8 cellular contexts compared by ENCODE assay signal in the genomic region with DNA sequence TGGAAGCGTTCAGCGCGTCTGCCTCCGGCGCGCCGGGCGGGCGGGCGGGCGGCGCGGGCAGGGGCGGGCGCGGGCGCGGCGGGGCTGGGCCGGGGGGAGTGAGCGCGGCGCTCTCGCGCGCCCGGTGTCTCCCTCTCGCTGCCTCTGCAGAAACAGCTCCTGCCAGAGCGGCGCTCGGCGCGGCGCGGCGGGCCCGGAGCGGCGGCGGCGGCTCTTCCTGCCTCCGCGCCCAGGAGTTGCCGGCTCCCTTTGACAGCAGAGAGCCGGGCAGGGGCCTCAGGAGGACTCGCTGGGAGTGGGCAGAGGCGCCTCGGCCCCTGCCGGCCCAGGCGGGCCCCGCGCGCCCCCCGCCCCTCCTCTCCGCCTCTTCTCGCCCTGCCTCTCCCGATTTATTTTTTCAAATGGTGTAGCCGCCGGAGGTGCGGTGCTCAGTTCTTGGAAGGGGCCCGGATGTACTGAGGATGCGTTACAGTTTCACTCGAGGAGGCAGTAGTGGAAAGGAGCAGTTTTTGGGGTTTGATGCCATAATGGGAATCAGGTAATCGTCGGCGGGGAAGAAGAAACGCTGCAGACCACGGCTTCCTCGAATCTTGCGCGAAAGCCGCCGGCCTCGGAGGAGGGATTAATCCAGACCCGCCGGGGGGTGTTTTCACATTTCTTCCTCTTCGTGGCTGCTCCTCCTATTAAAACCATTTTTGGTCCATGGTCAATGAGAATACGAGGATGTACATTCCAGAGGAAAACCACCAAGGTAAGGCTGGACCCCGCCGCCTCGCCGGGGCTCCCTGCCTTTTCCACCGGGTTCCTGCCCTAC. TPM values are rescaled to one million over a fixed set of nuclear protein-coding genes. Genes with fewer than 3 reads are reported as not detected.
DNase-seq lines count a peak whose midpoint lies in the region; ATAC-seq and TF ChIP-seq lines count a peak whose summit lies in the region.

A gene (plus strand): TSS at position 127 of the 814 bp plus-strand sequence. CDS start 576 bp downstream, at position 703.

- peaks cover 3% of the 10 kb centered on the region for H3K4me1 ChIP-seq in neural progenitor cell
- H3K4me1 ChIP-seq in aorta (ENCODE audit: control insufficient read depth in 1 of 2, insufficient read depth in 2 of 2, low read length in 2 of 2) = no peaks in the 10 kb centered on the region

- peak; percentile 66 for ATAC-seq in aorta (ENCODE audit: low FRiP score)
- no peak for ATAC-seq in HG03097 (IDR thresholded peaks at IDR 0.05; ENCODE audit: low FRiP score, unreplicated experiment)

- WGBS in aorta, 2 donors = 1% methylated on average over 62 to 83 of the region's 83 CpGs

- no peak within 1 kb of the TSS for H3K9ac ChIP-seq in neural progenitor cell

- H3K4me3 Mint-ChIP-seq in glutamatergic neuron (ENCODE audit: unreplicated experiment) (peak within 1 kb of the TSS; percentile 98), neural progenitor cell (peak within 1 kb of the TSS; percentile 89)

- H3K4me3 ChIP-seq in neural progenitor cell (peak within 1 kb of the TSS; percentile 69), aorta (ENCODE audit: low read length in 2 of 2) (peak within 1 kb of the TSS; percentile 56 to 95)

- TF ChIP-seq CTCF in glutamatergic neuron (IDR thresholded peaks at IDR 0.05; ENCODE audit: partially characterized antibody, unreplicated experiment) = no peak
- peak; percentile 22 for TF ChIP-seq CTCF in neural progenitor cell (IDR thresholded peaks at IDR 0.05)

- H3K27ac ChIP-seq in neural progenitor cell = no peak within 1 kb of the TSS
- H3K27ac ChIP-seq in aorta (ENCODE audit: low read depth in 1 of 2, low read length in 2 of 2) = peak within 1 kb of the TSS; percentile 66 to 88

- peak within 1 kb of the TSS; percentile 95 for H3K4me2 ChIP-seq in neural progenitor cell

- H3K27me3 ChIP-seq in neural progenitor cell (peaks cover 81% of the 10 kb centered on the region), aorta (ENCODE audit: control insufficient read depth in 1 of 2, insufficient read depth in 2 of 2, low read length in 1 of 2) (no peaks in the 10 kb centered on the region)

- intact Hi-C loops in aorta (cut with DNase I) = loop anchor here (5.0 kb wide), 2 partner anchors 214 to 529 kb away; no protein-coding TSS in a partner anchor

- H3K27ac Mint-ChIP-seq in glutamatergic neuron (ENCODE audit: unreplicated experiment) = peak within 1 kb of the TSS; percentile 40
- no peak within 1 kb of the TSS for H3K27ac Mint-ChIP-seq in neural progenitor cell

- H3K79me2 ChIP-seq in neural progenitor cell (ENCODE audit: low read depth) = no peaks in the 10 kb centered on the region

- H3K9me3 Mint-ChIP-seq in glutamatergic neuron (ENCODE audit: unreplicated experiment) (peaks cover 4% of the 10 kb centered on the region), neural progenitor cell (no peaks in the 10 kb centered on the region)

- no peaks in the 10 kb centered on the region for H4K20me1 ChIP-seq in neural progenitor cell (ENCODE audit: low read depth)

- DNase-seq in DMS79 treated with DMSO at 0.1 percent for 48 hours (lab: John Stamatoyannopoulos, UW) (peak; percentile 55), DMS79 (lab: John Stamatoyannopoulos, UW) (no peak), NCI-H526 treated with DMSO at 0.1 percent for 48 hours (lab: John Stamatoyannopoulos, UW) (peak; percentile 48), glutamatergic neuron (peak; percentile 76), neural progenitor cell (ENCODE audit: low spot score) (peak; percentile 91), aorta (peak; percentile 72 to 90)
- DNase-seq in activated naive CD4-positive, alpha-beta T cell treated with anti-CD3 and anti-CD28 coated beads, Interleukin-2, amount 50 U/mL, for 16 hours = peak; percentile 51

- H3K27me3 Mint-ChIP-seq in glutamatergic neuron (ENCODE audit: unreplicated experiment) = peaks cover 21% of the 10 kb centered on the region
- H3K27me3 Mint-ChIP-seq in neural progenitor cell (ENCODE audit: insufficient read depth, low read depth) = peaks cover 44% of the 10 kb centered on the region

- H2AFZ ChIP-seq in neural progenitor cell (replicated peaks) = peak within 1 kb of the TSS; percentile 90

- H3K36me3 ChIP-seq in neural progenitor cell = no peaks in the 10 kb centered on the region
- no peaks in the 10 kb centered on the region for H3K36me3 ChIP-seq in aorta (ENCODE audit: control insufficient read depth in 1 of 2, insufficient read depth in 2 of 2, low read length in 1 of 2)

- peaks cover 9% of the 10 kb centered on the region for H3K4me1 Mint-ChIP-seq in glutamatergic neuron (ENCODE audit: low read depth, unreplicated experiment)
- H3K4me1 Mint-ChIP-seq in neural progenitor cell = peaks cover 16% of the 10 kb centered on the region

- H3K9me3 ChIP-seq in neural progenitor cell (ENCODE audit: low read depth) (no peaks in the 10 kb centered on the region), aorta (ENCODE audit: control insufficient read depth, low read length) (no peaks in the 10 kb centered on the region)

- peaks cover 13% of the 10 kb centered on the region for H3F3A ChIP-seq in neural progenitor cell (ENCODE audit: low read depth)

- H3K36me3 Mint-ChIP-seq in glutamatergic neuron (ENCODE audit: unreplicated experiment) = no peaks in the 10 kb centered on the region
- H3K36me3 Mint-ChIP-seq in neural progenitor cell = no peaks in the 10 kb centered on the region

RNA-seq across cellular contexts. Expression of the gene that starts here (rescaled TPM):
- total RNA-seq in glutamatergic neuron (ENCODE audit: unreplicated experiment) (11.0 TPM), neural progenitor cell (ENCODE audit: low replicate concordance) (1.2 and 2.7 TPM in 2 replicates), aorta (100 to 1,000 TPM in 1 of 2 donors, 10 to 100 TPM in 1; 70.4 to 114 TPM)
- polyA plus RNA-seq in aorta = 10 to 100 TPM in 1 of 2 donors, 1 to 10 TPM in 1; 4.3 to 22.1 TPM
